29 cellular contexts compared by ENCODE assay signal in the genomic region with DNA sequence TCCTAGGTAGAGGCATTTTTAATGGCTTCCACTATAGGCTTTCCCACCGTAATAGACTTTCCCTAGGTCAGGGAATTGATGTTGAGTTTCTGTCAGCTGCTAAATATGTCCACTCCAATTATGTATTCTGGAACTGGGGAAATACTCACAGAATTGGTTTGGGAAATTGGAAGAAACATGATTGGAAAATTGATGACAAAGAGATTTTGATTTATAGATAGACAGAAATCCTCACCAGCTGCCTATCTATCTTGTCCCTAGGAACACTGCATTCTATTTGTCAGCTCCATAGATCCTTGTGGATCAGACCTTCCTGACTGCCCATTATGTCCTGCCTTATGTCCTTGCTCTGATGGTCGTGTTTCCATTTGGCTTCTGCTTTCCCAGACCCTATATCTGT.
"Had no signal": no experiment of that assay in that cellular context is flagged by ENCODE, and none has a peak within 500 bp of the region (broad histone marks: within the 10 kb centered on the region; RNA-seq: fewer than 3 reads in every experiment).

No MANE protein-coding gene starts in this region.

- H3K4me3 Mint-ChIP-seq: stimulated activated effector memory CD8-positive, alpha-beta T cell treated with anti-CD3 and anti-CD28 coated beads, Interleukin-12 subunit alpha, Interleukin-12 subunit beta, amount 100 ng/mL, for 72 hours; stimulated activated memory B cell treated with anti-CD40 and anti-IgM and Interleukin-4, amounts not matched to agents 10 μg/mL and 1 μg/mL and 100 μg/mL, for 72 hours; stimulated activated naive B cell treated with anti-CD40 and anti-IgM and Interleukin-4, amounts not matched to agents 10 μg/mL and 1 μg/mL and 100 μg/mL, for 72 hours; stimulated activated naive CD8-positive, alpha-beta T cell treated with anti-CD3 and anti-CD28 coated beads, Interleukin-15, amount 100 ng/mL, for 72 hours; stimulated activated naive CD8-positive, alpha-beta T cell treated with anti-CD3 and anti-CD28 coated beads, Interleukin-15, Interleukin-2, amounts not matched to agents 100 ng/mL and 50 ng/mL, for 24 hours; type B pancreatic cell had no signal

- H3K4me1 Mint-ChIP-seq: stimulated activated effector memory CD8-positive, alpha-beta T cell treated with anti-CD3 and anti-CD28 coated beads, Interleukin-12 subunit alpha, Interleukin-12 subunit beta, amount 100 ng/mL, for 72 hours; stimulated activated memory B cell treated with anti-CD40 and anti-IgM and Interleukin-4, amounts not matched to agents 10 μg/mL and 1 μg/mL and 100 μg/mL, for 72 hours; stimulated activated naive B cell treated with anti-CD40 and anti-IgM and Interleukin-4, amounts not matched to agents 10 μg/mL and 1 μg/mL and 100 μg/mL, for 72 hours; stimulated activated naive CD8-positive, alpha-beta T cell treated with anti-CD3 and anti-CD28 coated beads, Interleukin-15, amount 100 ng/mL, for 72 hours had no signal

- ATAC-seq: stimulated activated effector memory CD8-positive, alpha-beta T cell treated with anti-CD3 and anti-CD28 coated beads, Interleukin-12 subunit alpha, Interleukin-12 subunit beta, amount 100 ng/mL, for 72 hours; stimulated activated memory B cell treated with anti-CD40 and anti-IgM and Interleukin-4, amounts not matched to agents 10 μg/mL and 1 μg/mL and 100 μg/mL, for 72 hours; stimulated activated naive B cell treated with anti-CD40 and anti-IgM and Interleukin-4, amounts not matched to agents 10 μg/mL and 1 μg/mL and 100 μg/mL, for 72 hours; stimulated activated naive CD8-positive, alpha-beta T cell treated with anti-CD3 and anti-CD28 coated beads, Interleukin-15, amount 100 ng/mL, for 72 hours; stimulated activated naive CD8-positive, alpha-beta T cell treated with anti-CD3 and anti-CD28 coated beads, Interleukin-15, Interleukin-2, amounts not matched to agents 100 U/mL and 50 U/mL, for 24 hours; upper lobe of right lung had no signal

- H3K4me3 ChIP-seq: stomach, suprapubic skin, testis, thoracic aorta, thyroid gland, tibial artery, tibial nerve, transverse colon, upper lobe of left lung, upper lobe of right lung, uterus, vagina had no signal

- H3K27me3 ChIP-seq: stomach, suprapubic skin, testis, thyroid gland, tibial artery, tibial nerve, transverse colon, upper lobe of left lung, upper lobe of right lung, uterus, vagina had no signal

- H3K4me1 ChIP-seq: stomach, suprapubic skin, testis, thyroid gland, tibial artery, tibial nerve, transverse colon, upper lobe of left lung, upper lobe of right lung, uterus, vagina had no signal

- FAIRE-seq: urothelium cell line had no signal

- DNase-seq: stimulated activated CD4-positive, alpha-beta T cell treated with anti-CD3 and anti-CD28 coated beads, Interleukin-2, amount 100 ng/mL, for 48 hours; stimulated activated CD4-positive, alpha-beta T cell treated with anti-CD3 and anti-CD28 coated beads, Interleukin-4, amount 100 ng/mL, for 1 hour; stimulated activated CD4-positive, alpha-beta T cell treated with anti-CD3 and anti-CD28 coated beads, Interleukin-4, amount 100 ng/mL, for 24 hours; stimulated activated CD4-positive, alpha-beta T cell treated with anti-CD3 and anti-CD28 coated beads, Interleukin-4, amount 100 ng/mL, for 4 hours; stimulated activated CD8-positive, alpha-beta memory T cell treated with anti-CD3 and anti-CD28 coated beads, Interleukin-4, amount 100 ng/mL, for 48 hours; stimulated activated naive B cell treated with anti-CD40 and anti-IgM and Interleukin-4, amounts not matched to agents 10 μg/mL and 1 μg/mL and 100 μg/mL, for 72 hours; stimulated activated naive CD4-positive, alpha-beta T cell; stimulated activated naive CD4-positive, alpha-beta T cell treated with Interleukin-2 at 50 U/mL for 16 hours; stimulated activated naive CD8-positive, alpha-beta T cell treated with anti-CD3 and anti-CD28 coated beads, Interleukin-15, amount 100 ng/mL, for 72 hours; stimulated activated naive CD8-positive, alpha-beta T cell treated with anti-CD3 and anti-CD28 coated beads, Interleukin-15, Interleukin-2, amounts not matched to agents 100 U/mL and 50 U/mL, for 24 hours; stomach; substantia nigra; testis; thyroid gland; tibial artery; transverse colon; trophoblast cell; upper lobe of left lung; upper lobe of right lung; uterus had no signal

- H3K27ac Mint-ChIP-seq: stimulated activated effector memory CD8-positive, alpha-beta T cell treated with anti-CD3 and anti-CD28 coated beads, Interleukin-12 subunit alpha, Interleukin-12 subunit beta, amount 100 ng/mL, for 72 hours; stimulated activated memory B cell treated with anti-CD40 and anti-IgM and Interleukin-4, amounts not matched to agents 10 μg/mL and 1 μg/mL and 100 μg/mL, for 72 hours; stimulated activated naive B cell treated with anti-CD40 and anti-IgM and Interleukin-4, amounts not matched to agents 10 μg/mL and 1 μg/mL and 100 μg/mL, for 72 hours; stimulated activated naive CD8-positive, alpha-beta T cell treated with anti-CD3 and anti-CD28 coated beads, Interleukin-15, amount 100 ng/mL, for 72 hours; stimulated activated naive CD8-positive, alpha-beta T cell treated with anti-CD3 and anti-CD28 coated beads, Interleukin-15, Interleukin-2, amounts not matched to agents 100 ng/mL and 50 ng/mL, for 24 hours; type B pancreatic cell had no signal

- H3K27me3 Mint-ChIP-seq: stimulated activated memory B cell treated with anti-CD40 and anti-IgM and Interleukin-4, amounts not matched to agents 10 μg/mL and 1 μg/mL and 100 μg/mL, for 72 hours; stimulated activated naive B cell treated with anti-CD40 and anti-IgM and Interleukin-4, amounts not matched to agents 10 μg/mL and 1 μg/mL and 100 μg/mL, for 72 hours; stimulated activated naive CD8-positive, alpha-beta T cell treated with anti-CD3 and anti-CD28 coated beads, Interleukin-15, amount 100 ng/mL, for 72 hours; stimulated activated naive CD8-positive, alpha-beta T cell treated with anti-CD3 and anti-CD28 coated beads, Interleukin-15, Interleukin-2, amounts not matched to agents 100 ng/mL and 50 ng/mL, for 24 hours; type B pancreatic cell had no signal

- H3K27ac ChIP-seq: stomach, suprapubic skin, testis, thoracic aorta, thyroid gland, tibial artery, tibial nerve, transverse colon, upper lobe of left lung, upper lobe of right lung, uterus, vagina had no signal

- H3K36me3 ChIP-seq: stomach, suprapubic skin, thoracic aorta, thyroid gland, tibial artery, tibial nerve, transverse colon, upper lobe of left lung, upper lobe of right lung, uterus, vagina had no signal

- H3K9me3 ChIP-seq: stomach, suprapubic skin, testis, thoracic aorta, thyroid gland, tibial artery, tibial nerve, transverse colon, upper lobe of left lung, upper lobe of right lung, uterus, vagina had no signal

- H3K9me3 Mint-ChIP-seq: stimulated activated effector memory CD8-positive, alpha-beta T cell treated with anti-CD3 and anti-CD28 coated beads, Interleukin-12 subunit alpha, Interleukin-12 subunit beta, amount 100 ng/mL, for 72 hours; stimulated activated memory B cell treated with anti-CD40 and anti-IgM and Interleukin-4, amounts not matched to agents 10 μg/mL and 1 μg/mL and 100 μg/mL, for 72 hours; stimulated activated naive B cell treated with anti-CD40 and anti-IgM and Interleukin-4, amounts not matched to agents 10 μg/mL and 1 μg/mL and 100 μg/mL, for 72 hours; stimulated activated naive CD8-positive, alpha-beta T cell treated with anti-CD3 and anti-CD28 coated beads, Interleukin-15, amount 100 ng/mL, for 72 hours; stimulated activated naive CD8-positive, alpha-beta T cell treated with anti-CD3 and anti-CD28 coated beads, Interleukin-15, Interleukin-2, amounts not matched to agents 100 ng/mL and 50 ng/mL, for 24 hours; type B pancreatic cell had no signal

- H3K36me3 Mint-ChIP-seq: stimulated activated effector memory CD8-positive, alpha-beta T cell treated with anti-CD3 and anti-CD28 coated beads, Interleukin-12 subunit alpha, Interleukin-12 subunit beta, amount 100 ng/mL, for 72 hours; stimulated activated memory B cell treated with anti-CD40 and anti-IgM and Interleukin-4, amounts not matched to agents 10 μg/mL and 1 μg/mL and 100 μg/mL, for 72 hours; stimulated activated naive B cell treated with anti-CD40 and anti-IgM and Interleukin-4, amounts not matched to agents 10 μg/mL and 1 μg/mL and 100 μg/mL, for 72 hours; type B pancreatic cell had no signal
